Comparison of ENCODE assay signal across 16 cellular contexts in the genomic region with DNA sequence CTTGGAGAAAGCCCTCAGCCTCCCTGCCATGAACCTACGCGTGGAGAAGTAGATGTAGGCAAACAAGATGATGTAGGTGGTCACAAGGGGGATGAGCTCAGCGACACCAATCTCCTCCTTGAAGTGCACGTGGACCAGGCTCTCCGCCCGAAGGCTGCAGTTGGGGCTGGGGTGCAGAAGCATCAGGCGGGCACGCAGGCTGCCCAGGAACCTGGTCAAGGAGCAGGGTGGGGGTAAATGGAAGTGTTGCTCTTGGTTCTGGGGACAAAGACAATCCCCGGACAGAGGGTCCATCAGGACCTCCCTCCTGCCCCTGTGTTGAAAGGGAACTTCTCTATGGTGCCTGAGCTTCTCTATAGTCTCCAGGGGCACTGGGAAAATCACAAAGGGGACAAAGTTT.
"Had no signal": no experiment of that assay in that cellular context is flagged by ENCODE, and none has a peak within 500 bp of the region (broad histone marks: within the 10 kb centered on the region; RNA-seq: fewer than 3 reads in every experiment).

No MANE protein-coding gene starts in this region.

- H3K27ac ChIP-seq: cardiac muscle cell, tibial artery, vagina had no signal

- DNase-seq: activated CD4-positive, alpha-beta T cell treated with anti-CD3 and anti-CD28 coated beads for 36 hours; activated CD4-positive, alpha-beta T cell treated with anti-CD3 and anti-CD28 coated beads, Interleukin-2, amount 50 U/mL, for 48 hours; activated naive CD8-positive, alpha-beta T cell treated with anti-CD3 and anti-CD28 coated beads, Interleukin-2, amount 10 ng/mL, durations not matched to agents 7 days and 5 days; amygdala; immature natural killer cell; mesenchymal stem cell; nucleus accumbens; retina; stimulated activated CD4-positive, alpha-beta T cell treated with anti-CD3 and anti-CD28 coated beads, Interleukin-2, amount 100 ng/mL, for 24 hours; stimulated activated naive CD8-positive, alpha-beta T cell treated with anti-CD3 and anti-CD28 coated beads, Interleukin-15, Interleukin-2, amounts not matched to agents 100 U/mL and 50 U/mL, for 24 hours; substantia nigra had no signal

- H3K27me3 ChIP-seq: cardiac muscle cell, tibial artery, vagina had no signal

- ATAC-seq: activated CD4-positive, alpha-beta T cell treated with anti-CD3 and anti-CD28 coated beads for 36 hours; stimulated activated naive CD8-positive, alpha-beta T cell treated with anti-CD3 and anti-CD28 coated beads, Interleukin-15, Interleukin-2, amounts not matched to agents 100 U/mL and 50 U/mL, for 24 hours had no signal

- H3K9me3 Mint-ChIP-seq: activated naive CD8-positive, alpha-beta T cell treated with anti-CD3 and anti-CD28 coated beads, Interleukin-2, amount 10 ng/mL, durations not matched to agents 7 days and 5 days; immature natural killer cell; nephron; T-helper 2 cell treated with Interferon-gamma antibody and Interleukin-4, amounts not matched to agents 5 μg/mL and 100 μg/mL, for 36 hours had no signal

- H3K4me3 Mint-ChIP-seq: activated CD4-positive, alpha-beta T cell treated with anti-CD3 and anti-CD28 coated beads for 36 hours; activated naive CD8-positive, alpha-beta T cell treated with anti-CD3 and anti-CD28 coated beads, Interleukin-2, amount 10 ng/mL, durations not matched to agents 7 days and 5 days; immature natural killer cell; nephron; T-helper 2 cell treated with Interferon-gamma antibody and Interleukin-4, amounts not matched to agents 5 μg/mL and 100 μg/mL, for 36 hours had no signal

- H3K9me3 ChIP-seq: tibial artery, vagina had no signal

- H3K27me3 Mint-ChIP-seq: activated CD4-positive, alpha-beta T cell treated with anti-CD3 and anti-CD28 coated beads for 36 hours; activated naive CD8-positive, alpha-beta T cell treated with anti-CD3 and anti-CD28 coated beads, Interleukin-2, amount 10 ng/mL, durations not matched to agents 7 days and 5 days had no signal

- H3K27ac Mint-ChIP-seq: activated CD4-positive, alpha-beta T cell treated with anti-CD3 and anti-CD28 coated beads for 36 hours; activated naive CD8-positive, alpha-beta T cell treated with anti-CD3 and anti-CD28 coated beads, Interleukin-2, amount 10 ng/mL, durations not matched to agents 7 days and 5 days; nephron; T-helper 2 cell treated with Interferon-gamma antibody and Interleukin-4, amounts not matched to agents 5 μg/mL and 100 μg/mL, for 36 hours had no signal

- H3K4me3 ChIP-seq: cardiac muscle cell, tibial artery, vagina had no signal
